23 cellular contexts compared by ENCODE assay signal in genomic region chr1:5331101-5331500, GRCh38.
"Had no signal": no experiment of that assay in that cellular context is flagged by ENCODE, and none has a peak within 500 bp of the region (broad histone marks: within the 10 kb centered on the region; RNA-seq: fewer than 3 reads in every experiment).

No MANE protein-coding gene starts in this region.

- H3K27me3 Mint-ChIP-seq: activated CD8-positive, alpha-beta T cell treated with anti-CD3 and anti-CD28 coated beads for 36 hours; activated naive CD4-positive, alpha-beta T cell treated with anti-CD3 and anti-CD28 coated beads, Interleukin-2, amount 10 ng/mL, durations not matched to agents 7 days and 5 days; activated naive CD8-positive, alpha-beta T cell treated with anti-CD3 and anti-CD28 coated beads for 36 hours had no signal

- H3K27me3 ChIP-seq: Peyer's patch, SJSA1 had no signal

- H3K27ac ChIP-seq: Peyer's patch, RWPE1, SJSA1 had no signal

- H3K4me3 Mint-ChIP-seq: activated CD8-positive, alpha-beta T cell treated with anti-CD3 and anti-CD28 coated beads for 36 hours; activated naive CD4-positive, alpha-beta T cell treated with anti-CD3 and anti-CD28 coated beads, Interleukin-2, amount 10 ng/mL, durations not matched to agents 7 days and 5 days; activated naive CD8-positive, alpha-beta T cell treated with anti-CD3 and anti-CD28 coated beads for 36 hours; activated T-cell treated with anti-CD3 and anti-CD28 coated beads, Interleukin-2, amount 50 U/mL, for 72 hours; T-helper 2 cell treated with Interferon-gamma antibody and Interleukin-4, amounts not matched to agents 5 μg/mL and 100 μg/mL, for 36 hours had no signal

- H3K36me3 ChIP-seq: Peyer's patch, SJSA1 had no signal

- H3K4me1 ChIP-seq: Peyer's patch, SJSA1 had no signal

- ATAC-seq: activated CD4-positive, CD25-positive, alpha-beta regulatory T cell treated with anti-CD3 and anti-CD28 coated beads, Interleukin-2, amount 50 U/mL, for 24 hours; activated CD8-positive, alpha-beta T cell treated with anti-CD3 and anti-CD28 coated beads for 36 hours; activated T-cell treated with anti-CD3 and anti-CD28 coated beads, Interleukin-2, amount 50 U/mL, for 72 hours; SK-N-SH treated with all-trans-retinoic acid at 6 μM for 48 hours had no signal

- DNase-seq: activated CD4-positive, alpha-beta T cell treated with anti-CD3 and anti-CD28 coated beads for 4 hours; activated CD8-positive, alpha-beta memory T cell treated with anti-CD3 and anti-CD28 coated beads, Interleukin-2, amount 50 U/mL, for 4 hours; activated CD8-positive, alpha-beta T cell treated with anti-CD3 and anti-CD28 coated beads for 36 hours; activated gamma-delta T cell treated with Interleukin-2 at 50 U/mL for 16 hours; activated naive CD4-positive, alpha-beta T cell treated with anti-CD3 and anti-CD28 coated beads, Interleukin-2, amount 10 ng/mL, durations not matched to agents 7 days and 5 days; activated naive CD8-positive, alpha-beta T cell treated with anti-CD3 and anti-CD28 coated beads for 36 hours; activated T-cell treated with anti-CD3 and anti-CD28 coated beads, Interleukin-2, amount 50 U/mL, for 72 hours; KG1; NCI-H1092 treated with DMSO at 0.1 percent for 48 hours; NCI-H1417 treated with DMSO at 0.1 percent for 48 hours; NCI-H1694; NCI-H2029 treated with DMSO at 0.1 percent for 48 hours; NCI-H510A treated with DMSO at 0.1 percent for 48 hours; NCI-H69; Peyer's patch; Right ventricle myocardium superior; SW 1271 had no signal

- H3K4me3 ChIP-seq: Peyer's patch, SJSA1 had no signal

- H3K9me3 ChIP-seq: Peyer's patch had no signal

- H3K27ac Mint-ChIP-seq: activated CD8-positive, alpha-beta T cell treated with anti-CD3 and anti-CD28 coated beads for 36 hours; activated naive CD8-positive, alpha-beta T cell treated with anti-CD3 and anti-CD28 coated beads for 36 hours; activated T-cell treated with anti-CD3 and anti-CD28 coated beads, Interleukin-2, amount 50 U/mL, for 72 hours; activated T-helper 2 cell treated with anti-CD3 and anti-CD28 coated beads, Interferon-gamma antibody, Interleukin-2, Interleukin-4, amounts not matched to agents 10 μg/mL and 5 μg/mL and 100 μg/mL, durations not matched to agents 14 hours and 24 hours and 36 hours; T-helper 2 cell treated with Interferon-gamma antibody and Interleukin-4, amounts not matched to agents 5 μg/mL and 100 μg/mL, for 36 hours had no signal
